15 cellular contexts compared by ENCODE assay signal in the genomic region with DNA sequence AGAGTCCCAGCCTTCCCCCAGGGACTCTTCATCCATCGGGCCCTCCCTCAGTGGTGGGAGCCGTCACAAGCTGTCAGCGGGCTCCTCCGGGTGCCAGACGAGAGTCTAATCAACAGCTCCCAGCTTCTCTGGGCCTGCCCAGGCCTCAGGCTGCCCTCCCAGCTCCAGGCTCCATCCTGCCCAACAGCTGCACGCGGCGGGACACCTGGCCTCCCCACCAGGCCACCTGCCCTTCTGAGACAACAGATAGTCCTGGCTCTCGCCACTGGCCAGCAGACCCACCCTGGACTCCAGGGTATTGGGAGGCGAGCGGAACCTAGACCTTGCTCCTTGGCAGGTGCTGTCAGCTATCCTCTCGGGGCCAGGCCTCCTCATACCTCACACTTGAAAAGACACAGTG. TPM values are rescaled to one million over a fixed set of nuclear protein-coding genes. Genes with fewer than 3 reads are reported as not detected.
"Had no signal": no experiment of that assay in that cellular context is flagged by ENCODE, and none has a peak within 500 bp of the region (broad histone marks: within the 10 kb centered on the region; RNA-seq: fewer than 3 reads in every experiment).

No MANE protein-coding gene starts in this region.

- H3K9ac ChIP-seq: parathyroid adenoma had no signal

- H3K4me3 ChIP-seq: gastroesophageal sphincter had no signal

- H3K27ac ChIP-seq: gastroesophageal sphincter, parathyroid adenoma had no signal

- H3K4me1 ChIP-seq: parathyroid adenoma had no signal

- H3K9me3 ChIP-seq: gastroesophageal sphincter had no signal

- H3K9me3 Mint-ChIP-seq: activated naive CD4-positive, alpha-beta T cell treated with anti-CD3 and anti-CD28 coated beads, Interleukin-2, amount 50 U/mL, for 72 hours; activated T-cell treated with anti-CD3 and anti-CD28 coated beads, Interleukin-2, amount 50 U/mL, for 24 hours; dendritic cell treated with granulocyte-macrophage colony-stimulating factor and Interleukin-4, amounts not matched to agents 40 ng/mL and 50 ng/mL, for 4 days; effector memory CD8-positive, alpha-beta T cell; neural crest cell; stimulated activated naive CD8-positive, alpha-beta T cell treated with anti-CD3 and anti-CD28 coated beads, Interleukin-15, Interleukin-2, amounts not matched to agents 100 ng/mL and 50 ng/mL, for 24 hours had no signal

- H3K79me2 ChIP-seq: parathyroid adenoma had no signal

- H3K4me3 Mint-ChIP-seq: activated T-cell treated with anti-CD3 and anti-CD28 coated beads, Interleukin-2, amount 50 U/mL, for 24 hours; dendritic cell treated with granulocyte-macrophage colony-stimulating factor and Interleukin-4, amounts not matched to agents 40 ng/mL and 50 ng/mL, for 4 days; effector memory CD8-positive, alpha-beta T cell; neural crest cell; stimulated activated naive CD8-positive, alpha-beta T cell treated with anti-CD3 and anti-CD28 coated beads, Interleukin-15, Interleukin-2, amounts not matched to agents 100 ng/mL and 50 ng/mL, for 24 hours had no signal

- ATAC-seq: activated naive CD4-positive, alpha-beta T cell treated with anti-CD3 and anti-CD28 coated beads, Interleukin-2, amount 50 U/mL, for 72 hours; effector memory CD8-positive, alpha-beta T cell; gastroesophageal sphincter; left ventricle myocardium superior had no signal

- H3K27ac Mint-ChIP-seq: activated naive CD4-positive, alpha-beta T cell treated with anti-CD3 and anti-CD28 coated beads, Interleukin-2, amount 50 U/mL, for 72 hours; activated T-cell treated with anti-CD3 and anti-CD28 coated beads, Interleukin-2, amount 50 U/mL, for 24 hours; dendritic cell treated with granulocyte-macrophage colony-stimulating factor and Interleukin-4, amounts not matched to agents 40 ng/mL and 50 ng/mL, for 4 days; effector memory CD8-positive, alpha-beta T cell; stimulated activated naive CD8-positive, alpha-beta T cell treated with anti-CD3 and anti-CD28 coated beads, Interleukin-15, Interleukin-2, amounts not matched to agents 100 ng/mL and 50 ng/mL, for 24 hours had no signal

- DNase-seq: activated effector memory CD4-positive, alpha-beta T cell treated with Interleukin-2 at 50 U/mL for 16 hours; activated T-cell treated with anti-CD3 and anti-CD28 coated beads, Interleukin-2, amount 50 U/mL, for 24 hours; amniotic stem cell; effector memory CD8-positive, alpha-beta T cell; left ventricle myocardium superior; stimulated activated CD4-positive, alpha-beta T cell treated with anti-CD3 and anti-CD28 coated beads, Interleukin-4, amount 100 ng/mL, for 1 hour; stimulated activated CD8-positive, alpha-beta memory T cell treated with anti-CD3 and anti-CD28 coated beads, Interleukin-4, amount 100 ng/mL, for 48 hours had no signal

- H3K36me3 ChIP-seq: gastroesophageal sphincter had no signal

- H2AFZ ChIP-seq: parathyroid adenoma had no signal

- H3K36me3 Mint-ChIP-seq: activated naive CD4-positive, alpha-beta T cell treated with anti-CD3 and anti-CD28 coated beads, Interleukin-2, amount 50 U/mL, for 72 hours; brain had no signal

RNA-seq across cellular contexts. Expression of a gene that starts 3.1 kb away (rescaled TPM):
- total RNA-seq: activated naive CD4-positive, alpha-beta T cell treated with anti-CD3 and anti-CD28 coated beads, Interleukin-2, amount 50 U/mL, for 72 hours; epithelial cell of proximal tubule had no signal
